ENCODE assay signal across 8 cellular contexts in the genomic region with DNA sequence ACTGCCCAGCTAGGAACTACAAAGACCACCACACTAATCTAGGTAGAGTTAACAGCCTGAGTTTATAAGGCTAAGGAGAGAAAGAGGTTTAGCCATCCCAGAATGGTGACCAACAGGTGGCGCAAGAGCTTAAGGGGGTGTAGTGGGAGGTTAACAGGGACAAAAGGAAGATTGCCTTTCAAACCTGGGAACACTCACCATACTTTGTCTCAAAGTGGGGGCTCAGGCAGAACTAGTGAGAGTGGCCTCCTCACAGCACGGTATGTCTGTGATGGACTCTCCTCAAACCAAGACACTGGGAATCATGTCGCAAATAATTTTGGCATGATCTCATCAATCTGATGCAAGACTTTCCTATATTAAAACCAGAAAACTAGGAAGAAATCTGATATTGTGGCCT. TPM values are rescaled to one million over a fixed set of nuclear protein-coding genes. Genes with fewer than 3 reads are reported as not detected.
DNase-seq lines count a peak whose midpoint lies in the region; ATAC-seq and TF ChIP-seq lines count a peak whose summit lies in the region.

No MANE protein-coding gene starts in this region.

- no peak overlapping the region for H3K4me3 ChIP-seq in tibial nerve

- no peak overlapping the region for H3K4me3 Mint-ChIP-seq in activated B cell treated with CpG ODN at 0.5 μM for 24 hours
- H3K4me3 Mint-ChIP-seq in central memory CD8-positive, alpha-beta T cell, result no peak overlapping the region

- TF ChIP-seq POLR2A in tibial nerve (IDR thresholded peaks at IDR 0.05), result no peak

- H3K27me3 Mint-ChIP-seq in activated B cell treated with CpG ODN at 0.5 μM for 24 hours, result no peaks in the 10 kb centered on the region
- H3K27me3 Mint-ChIP-seq in central memory CD8-positive, alpha-beta T cell, result no peaks in the 10 kb centered on the region

- peaks cover 0 to 56% (median 8%) of the 10 kb centered on the region in 3 donors for H3K36me3 ChIP-seq in tibial nerve

- DNase-seq in Daoy (ENCODE audit: low read depth) (peak; percentile 30), KG1 (lab: John Stamatoyannopoulos, UW) (peak; percentile 26), activated B cell treated with CpG ODN at 0.5 μM for 24 hours (peak; percentile 33), myocyte (ENCODE audit: low read depth) (peak; percentile 62), tibial nerve (ENCODE audit: low spot score in 2 of 2) (peak in 1 of 2 donors; percentile 43), 8988T (no peak)
- DNase-seq in central memory CD8-positive, alpha-beta T cell (ENCODE audit: low spot score in 2 of 2), result peak; percentile 25 to 54

- peaks cover 0 to 5% (median 0%) of the 10 kb centered on the region in 4 donors for H3K4me1 ChIP-seq in tibial nerve

- CTCF ChIA-PET in activated B cell treated with CpG ODN at 0.5 μM for 24 hours (lab: Charles Lee), result interaction anchor here (0.6 to 5.9 kb wide), 13 partner anchors 21 to 155 kb away, joined by 3 to 88 read pairs (median 3); no protein-coding TSS in a partner anchor

- peak; percentile 47 for ATAC-seq in activated B cell treated with CpG ODN at 0.5 μM for 24 hours (ENCODE audit: low read depth)
- peak; percentile 58 for ATAC-seq in central memory CD8-positive, alpha-beta T cell (replicated peaks; ENCODE audit: extremely low read depth, poor library complexity, severe bottlenecking)
- ATAC-seq in GM21619 (IDR thresholded peaks at IDR 0.05; ENCODE audit: unreplicated experiment), result no peak

- H3K9me3 Mint-ChIP-seq in activated B cell treated with CpG ODN at 0.5 μM for 24 hours, result no peaks in the 10 kb centered on the region
- no peaks in the 10 kb centered on the region for H3K9me3 Mint-ChIP-seq in central memory CD8-positive, alpha-beta T cell

- H3K27ac ChIP-seq in tibial nerve, result no peak overlapping the region

- 81 to 84% methylated on average over 3 of the region's 3 CpGs for whole genome bisulfite sequencing in tibial nerve, 2 donors

- intact Hi-C loops in activated B cell treated with CpG ODN at 0.5 μM for 24 hours (cut with micrococcal nuclease), result loop anchor here (1.0 kb wide), 4 partner anchors 22 to 151 kb away; no protein-coding TSS in a partner anchor

- H3K27ac Mint-ChIP-seq in activated B cell treated with CpG ODN at 0.5 μM for 24 hours, result no peak overlapping the region
- no peak overlapping the region for H3K27ac Mint-ChIP-seq in central memory CD8-positive, alpha-beta T cell (ENCODE audit: low read depth)

- H3K9me3 ChIP-seq in tibial nerve, result no peaks in the 10 kb centered on the region

- no peaks in the 10 kb centered on the region for H3K4me1 Mint-ChIP-seq in activated B cell treated with CpG ODN at 0.5 μM for 24 hours
- peaks cover 6% of the 10 kb centered on the region for H3K4me1 Mint-ChIP-seq in central memory CD8-positive, alpha-beta T cell

- H3K36me3 Mint-ChIP-seq in activated B cell treated with CpG ODN at 0.5 μM for 24 hours (ENCODE audit: low read depth), result peaks cover 79% of the 10 kb centered on the region
- peaks cover 74% of the 10 kb centered on the region for H3K36me3 Mint-ChIP-seq in central memory CD8-positive, alpha-beta T cell (ENCODE audit: insufficient read depth)

- TF ChIP-seq CTCF in activated B cell treated with CpG ODN at 0.5 μM for 24 hours (IDR thresholded peaks at IDR 0.05) (no peak), tibial nerve (IDR thresholded peaks at IDR 0.05) (peak in 3 of 5 experiments; percentile 20 to 42 (median 23))

- TF ChIP-seq EP300 in tibial nerve (IDR thresholded peaks at IDR 0.05), result no peak

- POLR2A ChIA-PET in activated B cell treated with CpG ODN at 0.5 μM for 24 hours (lab: Charles Lee), result no interaction called here

- H3K27me3 ChIP-seq in tibial nerve, result no peaks in the 10 kb centered on the region

RNA-seq across cellular contexts. Expression of a gene that starts 23.4 kb away (rescaled TPM):
- 34.7 and 35.5 TPM in 2 replicates for total RNA-seq in Daoy (2014; rRNA removed; shearing (Covaris generic))
- total RNA-seq in activated B cell treated with CpG ODN at 0.5 μM for 24 hours (237 and 246 TPM in 2 replicates), myocyte (202 and 253 TPM in 2 replicates), tibial nerve (100 to 1,000 TPM; 186 to 259 (median 198) TPM)
- 192 TPM for polyA plus RNA-seq in myocyte (2012)
